In the genomic region with DNA sequence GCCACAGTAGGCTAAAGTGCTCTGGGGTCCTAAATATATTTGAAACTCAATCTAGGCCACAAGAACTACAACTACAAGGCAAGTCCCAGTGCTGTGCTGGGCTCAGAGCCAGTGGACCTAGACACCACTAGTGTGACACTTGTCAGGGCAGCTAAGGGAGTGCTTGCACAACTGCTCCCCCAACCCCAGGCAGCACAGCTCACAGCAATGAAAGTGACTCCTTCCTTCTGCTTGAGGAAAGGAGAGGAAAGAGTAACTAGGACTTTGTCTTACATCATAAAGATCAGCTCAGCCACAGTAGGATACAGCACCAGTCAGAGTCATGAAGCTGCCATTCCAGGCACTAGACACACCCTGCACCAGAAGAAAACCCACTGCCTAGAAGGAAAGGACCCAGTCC, we compare ENCODE assay signal across 19 cellular contexts. TPM values are rescaled to one million over a fixed set of nuclear protein-coding genes. Genes with fewer than 3 reads are reported as not detected.
"Had no signal": no experiment of that assay in that cellular context is flagged by ENCODE, and none has a peak within 500 bp of the region (broad histone marks: within the 10 kb centered on the region; RNA-seq: fewer than 3 reads in every experiment).

No MANE protein-coding gene starts in this region.

RNA-seq across cellular contexts. Expression of gene RNASE2, which starts 3.7 kb away (rescaled TPM):
- total RNA-seq: activated B cell treated with CpG ODN at 0.5 μM for 24 hours; activated CD4-positive, alpha-beta memory T cell treated with anti-CD3 and anti-CD28 coated beads for 36 hours; activated CD4-positive, alpha-beta T cell treated with anti-CD3 and anti-CD28 coated beads, Interleukin-2, amount 10 ng/mL, durations not matched to agents 24 days and 14 days; activated CD8-positive, alpha-beta memory T cell treated with anti-CD3 and anti-CD28 coated beads for 36 hours; activated CD8-positive, alpha-beta memory T cell treated with anti-CD3 and anti-CD28 coated beads, Interleukin-2, amount 10 ng/mL, durations not matched to agents 7 days and 5 days; activated CD8-positive, alpha-beta T cell treated with anti-CD3 and anti-CD28 coated beads, Interleukin-2, amount 10 ng/mL, durations not matched to agents 7 days and 5 days; activated naive CD4-positive, alpha-beta T cell treated with anti-CD3 and anti-CD28 coated beads for 36 hours; activated naive CD8-positive, alpha-beta T cell treated with anti-CD3 and anti-CD28 coated beads for 36 hours; activated T-helper 1 cell treated with anti-CD3 and anti-CD28 coated beads, Interleukin-12 subunit alpha, Interleukin-12 subunit beta, Interleukin-2, Interleukin-4 antibody, amounts not matched to agents 30 ng/mL and 10 ng/mL and 1 ng/mL, durations not matched to agents 14 hours and 24 hours and 36 hours; activated T-helper 2 cell treated with anti-CD3 and anti-CD28 coated beads, Interferon-gamma antibody, Interleukin-2, Interleukin-4, amounts not matched to agents 10 μg/mL and 5 μg/mL and 100 μg/mL, durations not matched to agents 14 hours and 24 hours and 36 hours; cardiac muscle cell; dermis microvascular lymphatic vessel endothelial cell; endothelial cell of umbilical vein; fibroblast of lung; fibroblast of villous mesenchyme; glomerular endothelial cell; T-helper 2 cell treated with Interferon-gamma antibody and Interleukin-4, amounts not matched to agents 100 ng/mL and 5 ng/mL, for 36 hours had no signal
- polyA plus RNA-seq: cardiac muscle cell, endothelial cell of umbilical vein, fibroblast of lung had no signal

RNA-seq across cellular contexts. Expression of gene SLC39A2, which starts 40.1 kb away (rescaled TPM):
- total RNA-seq: activated CD4-positive, alpha-beta T cell treated with anti-CD3 and anti-CD28 coated beads, Interleukin-2, amount 10 ng/mL, durations not matched to agents 24 days and 14 days; activated CD8-positive, alpha-beta T cell treated with anti-CD3 and anti-CD28 coated beads, Interleukin-2, amount 10 ng/mL, durations not matched to agents 7 days and 5 days; activated naive CD4-positive, alpha-beta T cell treated with anti-CD3 and anti-CD28 coated beads for 36 hours; aorta; cardiac muscle cell; dermis microvascular lymphatic vessel endothelial cell; endothelial cell of umbilical vein; fibroblast of villous mesenchyme; glomerular endothelial cell; heart right ventricle had no signal
- polyA plus RNA-seq: aorta, cardiac muscle cell, fibroblast of lung, heart right ventricle had no signal
